9 cellular contexts compared by ENCODE assay signal in genomic region chr10:124992462-124993344, GRCh38. TPM values are rescaled to one million over a fixed set of nuclear protein-coding genes. Genes with fewer than 3 reads are reported as not detected.
DNase-seq lines count a peak whose midpoint lies in the region; ATAC-seq and TF ChIP-seq lines count a peak whose summit lies in the region.
"Had no signal": no experiment of that assay in that cellular context is flagged by ENCODE, and none has a peak within 500 bp of the region (broad histone marks: within the 10 kb centered on the region; RNA-seq: fewer than 3 reads in every experiment).

No MANE protein-coding gene starts in this region.

- H3K79me2 ChIP-seq in SU-DHL-6 (ENCODE audit: insufficient read depth, low read length) = no peaks in the 10 kb centered on the region

- TF ChIP-seq CTCF in GM10248 (IDR thresholded peaks at IDR 0.05; ENCODE audit: control extremely low read depth, extremely low read depth, low read depth, missing control alignments) (peak; percentile 44), SU-DHL-6 (IDR thresholded peaks at IDR 0.05; ENCODE audit: insufficient read depth, low read length, poor library complexity, severe bottlenecking) (peak; percentile 29)

- H3K9me2 ChIP-seq in SU-DHL-6 (replicated peaks; ENCODE audit: insufficient read depth, low read length) = no peaks in the 10 kb centered on the region

- H3K27ac Mint-ChIP-seq in naive B cell = peak overlapping the region in 1 of 6 donors; percentile 70

- H3K27me3 Mint-ChIP-seq in naive B cell = no peaks in the 10 kb centered on the region
- H3K27me3 Mint-ChIP-seq: IgD-negative memory B cell had no signal

- no peak overlapping the region for H3K4me3 ChIP-seq in SU-DHL-6 (ENCODE audit: insufficient read depth, low read length, poor library complexity, severe bottlenecking)

- no peak overlapping the region for H3K9ac ChIP-seq in SU-DHL-6 (ENCODE audit: low read length)

- H3K4me2 ChIP-seq in SU-DHL-6 (ENCODE audit: low read depth, low read length, poor library complexity, severe bottlenecking) = no peak overlapping the region

- H3K4me3 Mint-ChIP-seq in naive B cell = no peak overlapping the region
- H3K4me3 Mint-ChIP-seq: IgD-negative memory B cell had no signal

- no peaks in the 10 kb centered on the region for H3F3A ChIP-seq in SU-DHL-6 (ENCODE audit: insufficient read depth)

- TF ChIP-seq EP300 in Ishikawa (IDR thresholded peaks at IDR 0.05; ENCODE audit: borderline replicate concordance) = 0 out of 2 replicates have a peak, but pooled peaks have one; percentile 31

- H3K9me3 Mint-ChIP-seq in naive B cell = no peaks in the 10 kb centered on the region
- H3K9me3 Mint-ChIP-seq: IgD-negative memory B cell had no signal

- peaks cover 0 to 1% of the 10 kb centered on the region in 2 donors for H3K36me3 Mint-ChIP-seq in naive B cell

- no peaks in the 10 kb centered on the region for H3K27me3 ChIP-seq in SU-DHL-6 (ENCODE audit: low read length)

- POLR2A ChIA-PET in GM10248 (lab: Yijun Ruan, JAX) = no interaction called here

- no peak overlapping the region for H2AFZ ChIP-seq in SU-DHL-6 (ENCODE audit: low read depth, low read length, severe bottlenecking)

- no peaks in the 10 kb centered on the region for H3K36me3 ChIP-seq in SU-DHL-6 (ENCODE audit: low read length)

- no peak overlapping the region for H3K27ac ChIP-seq in SU-DHL-6 (ENCODE audit: low read depth, low read length)

- CTCF ChIA-PET in GM10248 (lab: Yijun Ruan, JAX) = interaction anchor here (1.0 to 3.6 kb wide), 16 partner anchors 9 to 463 kb away, joined by 3 to 24 read pairs (median 4); no protein-coding TSS in a partner anchor

- peak; percentile 68 for TF ChIP-seq RAD21 in Ishikawa (IDR thresholded peaks at IDR 0.05; ENCODE audit: low read depth)

- no peaks in the 10 kb centered on the region for H3K9me3 ChIP-seq in SU-DHL-6 (ENCODE audit: insufficient read depth, low read length)

- peaks cover 0 to 23% (median 16%) of the 10 kb centered on the region in 3 donors for H3K4me1 Mint-ChIP-seq in naive B cell

- DNase-seq in AG08396 (ENCODE audit: low spot score) (peak; percentile 45), GM10248 (ENCODE audit: extremely low spot score) (peak; percentile 30), fibroblast of gingiva (ENCODE audit: low read depth) (peak; percentile 72), naive B cell (peak; percentile 6), NCI-H1048 (lab: John Stamatoyannopoulos, UW) (no peak)

- ATAC-seq in naive B cell (ENCODE audit: low read depth in 2 of 2) (no peak), HG02981 (IDR thresholded peaks at IDR 0.05; ENCODE audit: unreplicated experiment) (no peak)

- no peaks in the 10 kb centered on the region for H4K20me1 ChIP-seq in SU-DHL-6 (ENCODE audit: low read depth, low read length)

TF ChIP-seq in Ishikawa, 13 proteins besides CTCF, POLR2A, EP300 and RAD21:
- 0 out of 2 replicates have a peak, but pooled peaks have one; percentile 23 for TF ChIP-seq FOXM1 (IDR thresholded peaks at IDR 0.05; ENCODE audit: borderline replicate concordance, low read depth)
- no peak for TF ChIP-seq TEAD4 (IDR thresholded peaks at IDR 0.05)
- TF ChIP-seq NFIC (IDR thresholded peaks at IDR 0.05) = peak; percentile 53

RNA-seq across cellular contexts. Expression of gene ZRANB1, which starts 50.8 kb away (rescaled TPM):
- 10 to 100 TPM in 2 of 6 donors, 1 to 10 TPM in 4; 4.5 to 15.0 (median 9.3) TPM for polyA plus RNA-seq in naive B cell (ENCODE audit: low read depth in 6 of 6)
